8 cellular contexts compared by ENCODE assay signal in genomic region chr7:148884299-148885022, GRCh38. TPM values are rescaled to one million over a fixed set of nuclear protein-coding genes. Genes with fewer than 3 reads are reported as not detected.
DNase-seq lines count a peak whose midpoint lies in the region; ATAC-seq, FAIRE-seq and TF ChIP-seq lines count a peak whose summit lies in the region.

No MANE protein-coding gene starts in this region.

- H3K4me3 ChIP-seq in kidney (ENCODE audit: low read length in 2 of 2) = peak overlapping the region; percentile 53 to 67

- in situ Hi-C loops in GM18951 (cut with MboI; ENCODE audit: low sequenced_read_pairs, unreplicated experiment) = no loop called here

- no peak for FAIRE-seq in kidney (lab: Jason Lieb, UNC)

- H3K4me1 ChIP-seq in kidney (ENCODE audit: control insufficient read depth in 1 of 2, insufficient read depth in 1 of 2, low read depth in 1 of 2, low read length in 2 of 2) = no peaks in the 10 kb centered on the region

- TF ChIP-seq POLR2A in GM18951 (IDR thresholded peaks at IDR 0.05; ENCODE audit: extremely low read depth, insufficient read depth, insufficient read length) = peak; percentile 84

- intact Hi-C loops in kidney (cut with DNase I) = no loop called here

- H3K36me3 ChIP-seq in kidney (ENCODE audit: control insufficient read depth in 1 of 2, insufficient read depth in 2 of 2, low read length in 2 of 2) = no peaks in the 10 kb centered on the region

- DNase-seq in AG09319 (ENCODE audit: extremely low read depth, low read depth) (peak; percentile 73), NCI-H2227 (lab: John Stamatoyannopoulos, UW; ENCODE audit: unreplicated experiment) (peak; percentile 98), kidney (peak; percentile 97)
- peak; percentile 87 for DNase-seq in activated CD4-positive, CD25-positive, alpha-beta regulatory T cell treated with anti-CD3 and anti-CD28 coated beads, Interleukin-2, amount 50 U/mL, for 16 hours (ENCODE audit: low read depth, low spot score)
- peak; percentile 94 for DNase-seq in central memory CD4-positive, alpha-beta T cell
- peak; percentile 83 to 90 (median 90) for DNase-seq in stimulated activated CD4-positive, alpha-beta T cell treated with anti-CD3 and anti-CD28 coated beads, Interleukin-12 subunit alpha, Interleukin-12 subunit beta, amount 100 ng/mL, for 48 hours (ENCODE audit: low read depth in 2 of 3, low spot score in 1 of 3)

- H3K27ac ChIP-seq in kidney (ENCODE audit: low read depth in 2 of 2, low read length in 2 of 2) = peak overlapping the region; percentile 86 to 91

- H3K9ac ChIP-seq in kidney (ENCODE audit: low read length in 2 of 2) = peak overlapping the region; percentile 60 to 71

- no peak for TF ChIP-seq CTCF in AG09319 (IDR thresholded peaks at IDR 0.05; ENCODE audit: low read depth, low read length)
- no peak for TF ChIP-seq CTCF in kidney (IDR thresholded peaks at IDR 0.05; ENCODE audit: borderline replicate concordance, extremely low read depth, insufficient read depth)

- peak; percentile 91 for ATAC-seq in HG03159 (IDR thresholded peaks at IDR 0.05; ENCODE audit: unreplicated experiment)

- no peaks in the 10 kb centered on the region for H3K9me3 ChIP-seq in kidney (ENCODE audit: control insufficient read depth in 1 of 2, low read length in 2 of 2)

RNA-seq across cellular contexts. Expression of gene EZH2, which starts 0.4 kb away (rescaled TPM):
- 4.7 TPM for total RNA-seq in kidney
- 1.6 TPM for polyA plus RNA-seq in kidney (ENCODE audit: insufficient read depth, low read depth, low replicate concordance)

Comparison
In these comparisons a context has a peak if more than half of its experiments do, and no peak if none do; other contexts are left out.
1. Peak in every context shown above with its lines: DNase-seq, ATAC-seq, H3K4me3 ChIP-seq and H3K27ac ChIP-seq.